Comparison of ENCODE assay signal across 21 cellular contexts in the genomic region with DNA sequence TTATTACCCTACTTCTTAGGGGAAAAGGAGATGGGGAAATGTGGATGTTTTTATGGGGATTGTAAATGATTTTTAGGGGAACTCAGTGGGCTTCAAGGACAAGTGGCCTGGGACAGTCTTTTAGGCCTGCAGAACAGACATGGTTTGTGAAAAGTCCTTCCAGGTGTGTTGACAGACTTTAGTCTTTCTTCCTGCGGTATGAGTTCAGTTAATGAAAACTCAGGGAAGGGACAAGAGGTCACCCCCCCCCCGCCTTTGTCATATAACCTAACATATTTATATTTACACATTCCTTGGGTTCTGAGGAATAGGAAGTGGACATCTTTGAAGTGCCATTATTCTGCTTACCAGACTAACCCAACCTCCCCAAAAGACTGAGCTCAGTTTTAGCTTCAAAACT. TPM values are rescaled to one million over a fixed set of nuclear protein-coding genes. Genes with fewer than 3 reads are reported as not detected.
DNase-seq lines count a peak whose midpoint lies in the region; ATAC-seq, FAIRE-seq and TF ChIP-seq lines count a peak whose summit lies in the region.
"Had no signal": no experiment of that assay in that cellular context is flagged by ENCODE, and none has a peak within 500 bp of the region (broad histone marks: within the 10 kb centered on the region; RNA-seq: fewer than 3 reads in every experiment).

No MANE protein-coding gene starts in this region.

- peaks cover 85% of the 10 kb centered on the region for H3K4me1 Mint-ChIP-seq in CD4-positive, alpha-beta T cell (ENCODE audit: low read depth)
- H3K4me1 Mint-ChIP-seq in WTC11: peaks cover 78% of the 10 kb centered on the region
- H3K4me1 Mint-ChIP-seq in immature natural killer cell: peaks cover 57 to 87% of the 10 kb centered on the region in 2 donors

- no peak overlapping the region for H3K27ac ChIP-seq in A549
- no peak overlapping the region for H3K27ac ChIP-seq in CD4-positive, alpha-beta T cell (ENCODE audit: low read depth, low read length)
- H3K27ac ChIP-seq: HL-60 had no signal

- ATAC-seq in A549: no peak
- no peak for ATAC-seq in CD4-positive, alpha-beta T cell (ENCODE audit: poor library complexity)
- no peak for ATAC-seq in WTC11
- no peak for ATAC-seq in GM21390 (IDR thresholded peaks at IDR 0.05; ENCODE audit: unreplicated experiment)
- ATAC-seq in GM19351 (IDR thresholded peaks at IDR 0.05; ENCODE audit: unreplicated experiment): no peak
- ATAC-seq: SK-N-SH treated with all-trans-retinoic acid at 6 μM for 48 hours had no signal

- H3K36me3 Mint-ChIP-seq in CD4-positive, alpha-beta T cell (ENCODE audit: low read depth): peaks cover 29% of the 10 kb centered on the region
- H3K36me3 Mint-ChIP-seq in WTC11: peaks cover 6% of the 10 kb centered on the region; the same call in 1 of the 2 replicates
- no peaks in the 10 kb centered on the region for H3K36me3 Mint-ChIP-seq in immature natural killer cell

- peak overlapping the region; percentile 12 for H3K27ac Mint-ChIP-seq in CD4-positive, alpha-beta T cell
- H3K27ac Mint-ChIP-seq in WTC11 (peak overlapping the region; percentile 25; the same call in 1 of the 2 replicates), immature natural killer cell (peak overlapping the region in 4 of 6 donors; percentile 32 to 70 (median 61))

- no peaks in the 10 kb centered on the region for H3K27me3 Mint-ChIP-seq in CD4-positive, alpha-beta T cell
- H3K27me3 Mint-ChIP-seq in WTC11 (ENCODE audit: low read depth) (no peaks in the 10 kb centered on the region), immature natural killer cell (ENCODE audit: low read depth in 3 of 3) (peaks cover 0 to 1% (median 0%) of the 10 kb centered on the region in 3 donors)

- H3K9me3 Mint-ChIP-seq in CD4-positive, alpha-beta T cell: no peaks in the 10 kb centered on the region
- no peaks in the 10 kb centered on the region; the same call in 1 of the 2 replicates for H3K9me3 Mint-ChIP-seq in WTC11
- no peaks in the 10 kb centered on the region for H3K9me3 Mint-ChIP-seq in immature natural killer cell

- H3K4me1 ChIP-seq in A549: peaks cover 58% of the 10 kb centered on the region

- no peak for TF ChIP-seq EP300 in A549 (IDR thresholded peaks at IDR 0.05)

- H3K27me3 ChIP-seq in CD4-positive, alpha-beta T cell (ENCODE audit: control insufficient read depth, insufficient read depth, low read length): no peaks in the 10 kb centered on the region

- POLR2A ChIA-PET in A549 (lab: Yijun Ruan, JAX): interaction anchor here (1.2 to 1.4 kb wide), 2 partner anchors 32 to 61 kb away, joined by 4 read pairs; partner anchors contain the start of genes ADH5 and METAP1
- POLR2A ChIA-PET in CD4-positive, alpha-beta T cell (lab: Charles Lee): no interaction called here
- POLR2A ChIA-PET in WTC11 (lab: Charles Lee): interaction anchor here (0.6 to 1.0 kb wide), 2 partner anchors 8 to 838 kb away, joined by 3 read pairs; no protein-coding TSS in a partner anchor

- H3K4me2 ChIP-seq in A549: peak overlapping the region; percentile 59

- CTCF ChIA-PET in A549 (lab: Yijun Ruan, JAX): interaction anchor here (0.6 to 3.8 kb wide), 3 partner anchors 29 to 132 kb away, joined by 3 to 19 read pairs (median 9); partner anchors contain the start of gene METAP1
- CTCF ChIA-PET in CD4-positive, alpha-beta T cell (lab: Charles Lee): interaction anchor here (2.5 kb wide), 1 partner anchor 32 kb away, joined by 6 read pairs; the partner anchor contains the start of gene METAP1
- CTCF ChIA-PET in WTC11 (lab: Charles Lee): interaction anchor here (1.8 kb wide), 1 partner anchor 32 kb away, joined by 8 read pairs; the partner anchor contains the start of gene METAP1

- DNase-seq in A549 (ENCODE audit: low read depth in 1 of 2, low spot score in 1 of 2) (no peak), WTC11 (ENCODE audit: low spot score) (no peak), immature natural killer cell (no peak), NCI-H1694 (lab: John Stamatoyannopoulos, UW) (no peak), DMS 273 treated with DMSO at 0.1 percent for 48 hours (lab: John Stamatoyannopoulos, UW) (no peak)
- DNase-seq in CD4-positive, alpha-beta T cell: no peak
- DNase-seq: C1 segment of cervical spinal cord, COR-L47, H7, IMR-90, Karpas-422, NCI-H1417 treated with DMSO at 0.1 percent for 48 hours, NCI-H2029, NCI-H345, NCI-H524 treated with DMSO at 0.1 percent for 48 hours, SHP77 had no signal

- no peak for TF ChIP-seq RAD21 in A549 (conservative IDR thresholded peaks at IDR 0.05 in 1 of 2, IDR thresholded peaks at IDR 0.05 in 1 of 2)

- no peak for FAIRE-seq in A549 (lab: Jason Lieb, UNC)
- FAIRE-seq: GM12891 had no signal

- no peak overlapping the region for H3K4me3 ChIP-seq in A549

- 3% methylated on average over 2 of the region's 2 CpGs for WGBS in A549 (ENCODE audit: missing lambda C conversion rate)

- intact Hi-C loops in CD4-positive, alpha-beta T cell (cut with DNase I, micrococcal nuclease): no loop called here

- no peak for TF ChIP-seq CTCF in A549 (IDR thresholded peaks at IDR 0.05)
- no peak for TF ChIP-seq CTCF in CD4-positive, alpha-beta T cell (IDR thresholded peaks at IDR 0.05)
- no peak for TF ChIP-seq CTCF in WTC11 (IDR thresholded peaks at IDR 0.05)

- H3K4me3 Mint-ChIP-seq in CD4-positive, alpha-beta T cell: no peak overlapping the region
- H3K4me3 Mint-ChIP-seq in WTC11 (no peak overlapping the region), immature natural killer cell (no peak overlapping the region)

- no peaks in the 10 kb centered on the region for H3K9me3 ChIP-seq in A549
- H3K9me3 ChIP-seq in CD4-positive, alpha-beta T cell (ENCODE audit: control insufficient read depth, low read length): no peaks in the 10 kb centered on the region

- TF ChIP-seq POLR2A in A549 (IDR thresholded peaks at IDR 0.05; ENCODE audit: low read length): no peak

TF ChIP-seq in A549, 52 proteins besides CTCF, POLR2A, EP300 and RAD21:
- no peak for TF ChIP-seq NFE2L2 (conservative IDR thresholded peaks at IDR 0.05; ENCODE audit: low read length)
- TF ChIP-seq JUNB (IDR thresholded peaks at IDR 0.05): no peak
- TF ChIP-seq FOSL2 (IDR thresholded peaks at IDR 0.05): no peak
- TF ChIP-seq FOSL2 (CRISPR knock-in tag; IDR thresholded peaks at IDR 0.05): no peak
- TF ChIP-seq, protein P1, sequence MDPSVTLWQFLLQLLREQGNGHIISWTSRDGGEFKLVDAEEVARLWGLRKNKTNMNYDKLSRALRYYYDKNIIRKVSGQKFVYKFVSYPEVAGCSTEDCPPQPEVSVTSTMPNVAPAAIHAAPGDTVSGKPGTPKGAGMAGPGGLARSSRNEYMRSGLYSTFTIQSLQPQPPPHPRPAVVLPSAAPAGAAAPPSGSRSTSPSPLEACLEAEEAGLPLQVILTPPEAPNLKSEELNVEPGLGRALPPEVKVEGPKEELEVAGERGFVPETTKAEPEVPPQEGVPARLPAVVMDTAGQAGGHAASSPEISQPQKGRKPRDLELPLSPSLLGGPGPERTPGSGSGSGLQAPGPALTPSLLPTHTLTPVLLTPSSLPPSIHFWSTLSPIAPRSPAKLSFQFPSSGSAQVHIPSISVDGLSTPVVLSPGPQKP (IDR thresholded peaks at IDR 0.05; ENCODE audit: low read depth, low read length): no peak
- no peak for TF ChIP-seq HDAC2 (IDR thresholded peaks at IDR 0.05)

TF ChIP-seq in WTC11, 78 proteins besides CTCF, POLR2A, EP300 and RAD21 (continues in another document):
- TF ChIP-seq HMGA2 (CRISPR knock-in tag; IDR thresholded peaks at IDR 0.05): no peak
- TF ChIP-seq ZNF121 (CRISPR knock-in tag; IDR thresholded peaks at IDR 0.05): no peak
- no peak for TF ChIP-seq NR2C2 (CRISPR knock-in tag; IDR thresholded peaks at IDR 0.05)
- no peak for TF ChIP-seq ZNF396 (CRISPR knock-in tag; IDR thresholded peaks at IDR 0.05; ENCODE audit: borderline replicate concordance)
- TF ChIP-seq ESRRA (CRISPR knock-in tag; IDR thresholded peaks at IDR 0.05; ENCODE audit: borderline replicate concordance): no peak
- TF ChIP-seq MXD4 (CRISPR knock-in tag; IDR thresholded peaks at IDR 0.05; ENCODE audit: borderline replicate concordance): no peak
- no peak for TF ChIP-seq FOXP1 (CRISPR knock-in tag; IDR thresholded peaks at IDR 0.05; ENCODE audit: borderline replicate concordance)
- no peak for TF ChIP-seq ZNF138 (CRISPR knock-in tag; conservative IDR thresholded peaks at IDR 0.05)
- no peak for TF ChIP-seq ZNF425 (CRISPR knock-in tag; conservative IDR thresholded peaks at IDR 0.05)
- TF ChIP-seq FOXK1 (CRISPR knock-in tag; IDR thresholded peaks at IDR 0.05): no peak
- TF ChIP-seq CREB1 (CRISPR knock-in tag; IDR thresholded peaks at IDR 0.05): no peak
- TF ChIP-seq ZNF232 (CRISPR knock-in tag; IDR thresholded peaks at IDR 0.05): no peak
- TF ChIP-seq MYBL2 (CRISPR knock-in tag; IDR thresholded peaks at IDR 0.05): no peak
- TF ChIP-seq SOX15 (CRISPR knock-in tag; IDR thresholded peaks at IDR 0.05): no peak
- no peak for TF ChIP-seq ELF4 (CRISPR knock-in tag; IDR thresholded peaks at IDR 0.05; ENCODE audit: low read depth)

RNA-seq across cellular contexts. Expression of gene METAP1, which starts 31.8 kb away (rescaled TPM):
- polyA plus RNA-seq in A549 (2011; rRNA removed) (76.8 and 106 TPM in 2 replicates), A549 (2017; fragmentation: RNase III; extraction: RNeasy Plus Mini Kit Qiagen cat#74134 plus additional on column Dnase treatment) (60.6 to 68.2 TPM (median 64.5 TPM) in 3 replicates), immature natural killer cell (10 to 100 TPM; 25.6 to 42.1 (median 30.6) TPM)
- polyA plus RNA-seq in A549 (2012; cell fraction: cytosol; rRNA removed): 38.1 and 39.0 TPM in 2 replicates
- polyA plus RNA-seq in A549 (2012; cell fraction: nucleus; rRNA removed): 30.6 and 41.8 TPM in 2 replicates
- 38.8 and 46.9 TPM in 2 replicates for polyA minus RNA-seq in A549 (2011; rRNA and poly(A)+ RNA removed)
- 10 to 100 TPM; 25.1 to 26.6 TPM for total RNA-seq in CD4-positive, alpha-beta T cell
- 86.7 to 102 TPM (median 91.4 TPM) in 3 replicates for total RNA-seq in WTC11 (2021)
